Comparison of ENCODE assay signal across 28 cellular contexts in the genomic region with DNA sequence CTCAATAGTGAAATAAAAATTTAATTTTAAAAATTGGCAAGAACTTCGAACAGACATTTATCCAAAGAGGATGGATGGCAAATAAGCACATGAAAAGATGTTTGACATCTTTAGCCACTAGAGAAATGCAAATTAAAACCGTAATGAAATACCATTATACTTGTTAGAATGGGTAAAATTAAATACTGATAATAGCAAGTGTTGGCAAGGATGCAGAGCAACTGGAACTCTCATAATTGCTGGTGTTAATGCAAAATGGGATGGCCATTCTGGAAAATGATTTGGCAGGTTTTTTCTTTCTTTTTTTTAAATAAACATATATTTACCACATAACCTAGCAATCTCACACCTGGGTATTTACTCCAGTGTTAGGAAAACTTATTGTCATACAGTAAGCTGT. TPM values are rescaled to one million over a fixed set of nuclear protein-coding genes. Genes with fewer than 3 reads are reported as not detected.
A peak's percentile ranks its signal among the peaks of the same experiment; 100 is the strongest.
DNase-seq lines count a peak whose midpoint lies in the region; ATAC-seq, FAIRE-seq and TF ChIP-seq lines count a peak whose summit lies in the region.
"Had no signal": no experiment of that assay in that cellular context is flagged by ENCODE, and none has a peak within 500 bp of the region (broad histone marks: within the 10 kb centered on the region; RNA-seq: fewer than 3 reads in every experiment).

No MANE protein-coding gene starts in this region.

- H3K27me3 Mint-ChIP-seq in CD4-positive, alpha-beta T cell = no peaks in the 10 kb centered on the region
- H3K27me3 Mint-ChIP-seq in memory B cell = no peaks in the 10 kb centered on the region
- H3K27me3 Mint-ChIP-seq: CD4-positive, alpha-beta memory T cell had no signal

- no peak overlapping the region for H2AK5ac ChIP-seq in H1 (ENCODE audit: low read depth, low read length)

- no peak overlapping the region for H3K9ac ChIP-seq in HepG2 (ENCODE audit: insufficient read depth, low read depth, low read length)
- no peak overlapping the region for H3K9ac ChIP-seq in H1 (replicated peaks in 1 of 4; ENCODE audit: extremely low read depth in 1 of 4, low read depth in 3 of 4, low read length in 3 of 4)
- H3K9ac ChIP-seq: BLaER1 had no signal

- H2BK12ac ChIP-seq in H1 (ENCODE audit: low read depth, low read length) = no peak overlapping the region

- H3K56ac ChIP-seq in H1 (replicated peaks; ENCODE audit: insufficient read length, low read depth, low read length) = no peak overlapping the region

- peak overlapping the region; percentile 56 for H3K27ac Mint-ChIP-seq in CD4-positive, alpha-beta T cell
- peak overlapping the region; percentile 9 for H3K27ac Mint-ChIP-seq in memory B cell
- H3K27ac Mint-ChIP-seq: CD14-positive monocyte had no signal

- peaks cover 5% of the 10 kb centered on the region for H3K9me3 Mint-ChIP-seq in CD4-positive, alpha-beta T cell
- H3K9me3 Mint-ChIP-seq in memory B cell = no peaks in the 10 kb centered on the region

- H3K14ac ChIP-seq in H1 (ENCODE audit: insufficient read length) = no peak overlapping the region

- H3K4me3 Mint-ChIP-seq in CD4-positive, alpha-beta T cell = no peak overlapping the region
- no peak overlapping the region for H3K4me3 Mint-ChIP-seq in memory B cell
- H3K4me3 Mint-ChIP-seq: CD14-positive monocyte; CD4-positive, alpha-beta memory T cell; CD8-positive, alpha-beta memory T cell had no signal

- H2BK20ac ChIP-seq in H1 (ENCODE audit: low read length) = no peak overlapping the region

- DNase-seq in HepG2 (ENCODE audit: low spot score) (no peak), right lobe of liver (no peak), H1 (ENCODE audit: low read depth in 1 of 2, low spot score in 2 of 2) (no peak), memory B cell (ENCODE audit: low spot score in 2 of 2) (no peak), SIG-M5 treated with dmso at 0.1 percent for 504 hours (lab: John Stamatoyannopoulos, UW; ENCODE audit: unreplicated experiment) (no peak), breast epithelium (ENCODE audit: low spot score in 2 of 2) (no peak), activated T-cell treated with anti-CD3 and anti-CD28 coated beads for 4 hours (no peak)
- no peak for DNase-seq in CD4-positive, alpha-beta T cell
- DNase-seq: ACHN; BE2C; C1 segment of cervical spinal cord; CD4-positive, alpha-beta memory T cell; CD8-positive, alpha-beta memory T cell; COR-L47; DMS 273 treated with DMSO at 0.1 percent for 48 hours; DMS153; DMS53; DMS79; DND-41; EL; GDM1 had no signal

- H3K4me2 ChIP-seq in HepG2 (ENCODE audit: low read depth, low read length) = no peak overlapping the region
- H3K4me2 ChIP-seq in H1 (ENCODE audit: insufficient read depth in 1 of 2, low read depth in 2 of 2, low read length in 2 of 2) = no peak overlapping the region
- H3K4me2 ChIP-seq: BLaER1 had no signal

- no peak overlapping the region for H3K4me3 ChIP-seq in HepG2 (replicated peaks in 1 of 3; ENCODE audit: insufficient read depth in 1 of 3, low read depth in 2 of 3, low read length in 3 of 3)
- H3K4me3 ChIP-seq in right lobe of liver = no peak overlapping the region
- H3K4me3 ChIP-seq in H1 (ENCODE audit: extremely low read depth in 1 of 4, insufficient read depth in 2 of 4, low read depth in 3 of 4, low read length in 4 of 4) = no peak overlapping the region
- no peak overlapping the region for H3K4me3 ChIP-seq in breast epithelium
- H3K4me3 ChIP-seq: BLaER1, GM12878 had no signal

- no TSS peak for BruUV-seq in HepG2 (replicated peaks; lab: Mats Ljungman, UMichigan)

- H4K8ac ChIP-seq in H1 (ENCODE audit: extremely low read depth, insufficient read depth, low read length) = no peak overlapping the region

- H3K4ac ChIP-seq in H1 (replicated peaks; ENCODE audit: insufficient read length, low read depth, low read length) = no peak overlapping the region

- POLR2A ChIA-PET in HepG2 (lab: Yijun Ruan, JAX) (no interaction called here), H1 (lab: Charles Lee; ENCODE audit: partially characterized antibody) (no interaction called here)
- POLR2A ChIA-PET in CD4-positive, alpha-beta T cell (lab: Charles Lee) = no interaction called here

- intact Hi-C loops in HepG2 (cut with micrococcal nuclease; ENCODE audit: unreplicated experiment) = no loop called here
- intact Hi-C loops in right lobe of liver (cut with DNase I) = no loop called here
- intact Hi-C loops in CD4-positive, alpha-beta T cell (cut with DNase I, micrococcal nuclease) = no loop called here
- intact Hi-C loops in breast epithelium (cut with DNase I; ENCODE audit: low total_unique reads) = no loop called here

- H3K23ac ChIP-seq in H1 (ENCODE audit: insufficient read length) = no peak overlapping the region

- H4K5ac ChIP-seq in H1 (ENCODE audit: insufficient read length, low read depth, low read length) = no peak overlapping the region

- H2AFZ ChIP-seq in HepG2 (ENCODE audit: low read length) (no peak overlapping the region), H1 (ENCODE audit: low read length) (no peak overlapping the region)

- in situ Hi-C loops in HepG2 (cut with HindIII; ENCODE audit: extremely low pct_ligation_motif_present, low pct_unique_long_range_greater_than_20kb) = no loop called here

- WGBS in HepG2 (ENCODE audit: low lambda C conversion rate) = 21% methylated on average over 2 of the region's 2 CpGs
- 92% methylated on average over 2 of the region's 2 CpGs for WGBS in right lobe of liver (ENCODE audit: insufficient coverage, low coverage, low lambda C conversion rate, missing lambda C conversion rate)
- WGBS in H1 (ENCODE audit: extremely low coverage in 1 of 2, insufficient coverage in 1 of 2, insufficient read length in 1 of 2, insufficient replicate concordance in 2 of 2, low coverage in 1 of 2, low lambda C conversion rate in 2 of 2, missing lambda C conversion rate in 1 of 2), 2 experiments = 90% methylated on average over 2 of the region's 2 CpGs; no CpG with 5 or more reads in 1 of the 2 experiments

- H3K79me1 ChIP-seq in H1 (ENCODE audit: low read depth, low read length) = no peaks in the 10 kb centered on the region

- no peaks in the 10 kb centered on the region for H3K23me2 ChIP-seq in H1 (ENCODE audit: low read depth, low read length)

- no peak overlapping the region for H4K91ac ChIP-seq in H1 (replicated peaks; ENCODE audit: insufficient read length, low read length)

- H3K4me1 ChIP-seq in HepG2 (ENCODE audit: insufficient read depth, low read length) = no peaks in the 10 kb centered on the region
- H3K4me1 ChIP-seq in right lobe of liver = no peaks in the 10 kb centered on the region
- peaks cover 7 to 11% (median 10%) of the 10 kb centered on the region in 4 experiments; a peak in 6 of 7 replicates for H3K4me1 ChIP-seq in H1 (replicated peaks in 1 of 4; ENCODE audit: control insufficient read depth in 3 of 4, insufficient read depth in 4 of 4, low read length in 3 of 4)
- no peaks in the 10 kb centered on the region for H3K4me1 ChIP-seq in breast epithelium
- H3K4me1 ChIP-seq: BE2C had no signal

- FAIRE-seq in HepG2 (lab: Jason Lieb, UNC) (no peak), H1 (lab: Jason Lieb, UNC) (no peak)
- FAIRE-seq: GM12878, GM12892, GM19239 had no signal

- H2BK5ac ChIP-seq in H1 (ENCODE audit: low read depth, low read length) = no peak overlapping the region

- TF ChIP-seq EP300 in HepG2 (IDR thresholded peaks at IDR 0.05; ENCODE audit: low read depth in 2 of 2, low read length in 2 of 2) (no peak), HepG2 (CRISPR knock-in tag; IDR thresholded peaks at IDR 0.05; ENCODE audit: borderline replicate concordance) (no peak), H1 (IDR thresholded peaks at IDR 0.05; ENCODE audit: borderline replicate concordance in 1 of 2, low read depth in 2 of 2, low read length in 2 of 2) (no peak)

- H3K36me3 Mint-ChIP-seq in CD4-positive, alpha-beta T cell (ENCODE audit: low read depth) = peaks cover 13% of the 10 kb centered on the region
- H3K36me3 Mint-ChIP-seq in memory B cell = peaks cover 6% of the 10 kb centered on the region

- H3K27ac ChIP-seq in HepG2 (ENCODE audit: extremely low read length, insufficient read depth, low read length) (no peak overlapping the region), right lobe of liver (no peak overlapping the region), H1 (ENCODE audit: low read depth, low read length) (no peak overlapping the region), breast epithelium (no peak overlapping the region)
- no peak overlapping the region for H3K27ac ChIP-seq in CD4-positive, alpha-beta T cell (ENCODE audit: low read depth, low read length)
- H3K27ac ChIP-seq: 22Rv1, BLaER1 had no signal

- CTCF ChIA-PET in HepG2 (lab: Yijun Ruan, JAX; ENCODE audit: low intra/inter-chr PET ratio, low total read pairs) = no interaction called here
- CTCF ChIA-PET in CD4-positive, alpha-beta T cell (lab: Charles Lee) = no interaction called here
- CTCF ChIA-PET in H1 (lab: Charles Lee; ENCODE audit: partially characterized antibody) = interaction anchor here (1.4 kb wide), 1 partner anchor 30 kb away, joined by 3 read pairs; no protein-coding TSS in a partner anchor

- H3K27me3 ChIP-seq in HepG2 (ENCODE audit: control insufficient read depth in 1 of 2, insufficient read depth in 2 of 2, low read length in 2 of 2) (no peaks in the 10 kb centered on the region), right lobe of liver (no peaks in the 10 kb centered on the region), H1 (replicated peaks in 1 of 4; ENCODE audit: control insufficient read depth in 3 of 4, extremely low read depth in 1 of 4, insufficient read depth in 3 of 4, low read length in 3 of 4) (no peaks in the 10 kb centered on the region), breast epithelium (no peaks in the 10 kb centered on the region)
- H3K27me3 ChIP-seq in CD4-positive, alpha-beta T cell (ENCODE audit: control insufficient read depth, insufficient read depth, low read length) = no peaks in the 10 kb centered on the region
- H3K27me3 ChIP-seq: BE2C, BLaER1 had no signal

- no peak overlapping the region for H3K18ac ChIP-seq in H1 (ENCODE audit: extremely low read depth, low read length)

- H3K9me3 ChIP-seq in HepG2 (ENCODE audit: low read length) (no peaks in the 10 kb centered on the region), right lobe of liver (no peaks in the 10 kb centered on the region), H1 (ENCODE audit: insufficient read depth in 2 of 2, low read depth in 1 of 2, low read length in 1 of 2) (peaks cover 0 to 9% of the 10 kb centered on the region in 2 experiments; a peak in 1 of 4 replicates), breast epithelium (no peaks in the 10 kb centered on the region)
- no peaks in the 10 kb centered on the region for H3K9me3 ChIP-seq in CD4-positive, alpha-beta T cell (ENCODE audit: control insufficient read depth, low read length)
- H3K9me3 ChIP-seq: BE2C had no signal

- TF ChIP-seq RAD21 in HepG2 (CRISPR knock-in tag; IDR thresholded peaks at IDR 0.05) = no peak
- no peak for TF ChIP-seq RAD21 in H1 (IDR thresholded peaks at IDR 0.05 in 1 of 2, conservative IDR thresholded peaks at IDR 0.05 in 1 of 2; ENCODE audit: low read depth in 2 of 2, low read length in 2 of 2)

- no peaks in the 10 kb centered on the region for H3K79me2 ChIP-seq in HepG2 (ENCODE audit: insufficient read depth, low read length)
- no peaks in the 10 kb centered on the region for H3K79me2 ChIP-seq in H1 (ENCODE audit: control insufficient read depth in 1 of 2, insufficient read depth in 2 of 2, low read length in 2 of 2)

- TF ChIP-seq POLR2A in HepG2 (IDR thresholded peaks at IDR 0.05; ENCODE audit: insufficient read depth in 1 of 2, low read depth in 2 of 2, low read length in 2 of 2) (no peak), right lobe of liver (IDR thresholded peaks at IDR 0.05) (no peak), H1 (IDR thresholded peaks at IDR 0.05; ENCODE audit: control extremely low read depth in 1 of 2, low read depth in 2 of 2, low read length in 2 of 2) (no peak), breast epithelium (IDR thresholded peaks at IDR 0.05) (no peak)

- TF ChIP-seq CTCF in HepG2 (CRISPR knock-in tag; IDR thresholded peaks at IDR 0.05) = no peak
- no peak for TF ChIP-seq CTCF in right lobe of liver (IDR thresholded peaks at IDR 0.05)
- TF ChIP-seq CTCF in CD4-positive, alpha-beta T cell (IDR thresholded peaks at IDR 0.05) = no peak
- no peak for TF ChIP-seq CTCF in H1 (IDR thresholded peaks at IDR 0.05; ENCODE audit: control extremely low read depth in 1 of 3, insufficient read depth in 1 of 3, low read depth in 1 of 3, low read length in 3 of 3)
- TF ChIP-seq CTCF in breast epithelium (IDR thresholded peaks at IDR 0.05) = no peak

- H2BK15ac ChIP-seq in H1 (ENCODE audit: low read length) = no peak overlapping the region

- H4K20me1 ChIP-seq in HepG2 (ENCODE audit: insufficient read depth, low read length) (no peaks in the 10 kb centered on the region), H1 (replicated peaks in 1 of 2; ENCODE audit: control insufficient read depth in 1 of 2, insufficient read depth in 2 of 2, low read length in 2 of 2) (no peaks in the 10 kb centered on the region)

- H2BK120ac ChIP-seq in H1 (replicated peaks; ENCODE audit: low read depth, low read length) = no peak overlapping the region

- H3K36me3 ChIP-seq in HepG2 (replicated peaks in 1 of 2; ENCODE audit: control insufficient read depth in 1 of 2, insufficient read depth in 2 of 2, low read length in 2 of 2) = no peaks in the 10 kb centered on the region
- no peaks in the 10 kb centered on the region for H3K36me3 ChIP-seq in right lobe of liver
- no peaks in the 10 kb centered on the region for H3K36me3 ChIP-seq in H1 (ENCODE audit: control insufficient read depth in 2 of 4, insufficient read depth in 4 of 4, low read length in 3 of 4)
- no peaks in the 10 kb centered on the region for H3K36me3 ChIP-seq in breast epithelium
- H3K36me3 ChIP-seq: BE2C, BLaER1 had no signal

- ATAC-seq in HepG2 (no peak), right lobe of liver (no peak), memory B cell (ENCODE audit: low read depth) (no peak)
- no peak for ATAC-seq in CD4-positive, alpha-beta T cell (ENCODE audit: poor library complexity)
- ATAC-seq: GM12878 had no signal

- peaks cover 79% of the 10 kb centered on the region for H3K4me1 Mint-ChIP-seq in CD4-positive, alpha-beta T cell (ENCODE audit: low read depth)
- peaks cover 24% of the 10 kb centered on the region for H3K4me1 Mint-ChIP-seq in memory B cell
- H3K4me1 Mint-ChIP-seq: CD14-positive monocyte had no signal

RNA-seq across cellular contexts. Expression of gene HERC3, which starts 51.7 kb away (rescaled TPM):
- 3.8 and 6.7 TPM in 2 replicates for total RNA-seq in HepG2 (2016; rRNA removed; fragmentation: Illumina TruSeq; extraction: Trizol)
- total RNA-seq in HepG2 (2016; cell fraction: cytosol; rRNA removed; fragmentation: Illumina TruSeq; extraction: Trizol; ENCODE audit: low read depth) = 0.81 and 1.2 TPM in 2 replicates
- total RNA-seq in HepG2 (2016; cell fraction: insoluble cytoplasmic fraction; rRNA removed; fragmentation: Illumina TruSeq; extraction: Trizol) = 4.1 and 5.9 TPM in 2 replicates
- total RNA-seq in HepG2 (2016; cell fraction: membrane; rRNA removed; fragmentation: Illumina TruSeq; extraction: Trizol) = 1.00 and 1.6 TPM in 2 replicates
- total RNA-seq in HepG2 (2016; cell fraction: nucleus; rRNA removed; fragmentation: Illumina TruSeq; extraction: Trizol) = 7.4 and 9.5 TPM in 2 replicates
- polyA plus RNA-seq in HepG2 (2011; rRNA removed) = 6.2 and 6.3 TPM in 2 replicates
- 3.8 and 4.9 TPM in 2 replicates for polyA plus RNA-seq in HepG2 (2011; cell fraction: cytosol; rRNA removed)
- 8.0 and 10.5 TPM in 2 replicates for polyA plus RNA-seq in HepG2 (2011; cell fraction: nucleus; rRNA removed)
- 6.4 and 7.6 TPM in 2 replicates for polyA plus RNA-seq in HepG2 (2012)
- 0.03 and 0.10 TPM in 2 replicates for polyA plus RNA-seq in HepG2 (2016; cell fraction: cytosol; fragmentation: Illumina TruSeq; extraction: Trizol; ENCODE audit: low read depth)
- polyA plus RNA-seq in HepG2 (2016; cell fraction: insoluble cytoplasmic fraction; fragmentation: Illumina TruSeq; extraction: Trizol; ENCODE audit: low read depth) = 4.7 and 5.0 TPM in 2 replicates
- polyA plus RNA-seq in HepG2 (2016; cell fraction: membrane; fragmentation: Illumina TruSeq; extraction: Trizol; ENCODE audit: low read depth) = 0.27 and 0.36 TPM in 2 replicates
- 3.5 and 3.7 TPM in 2 replicates for polyA plus RNA-seq in HepG2 (2016; cell fraction: nucleus; fragmentation: Illumina TruSeq; extraction: Trizol; ENCODE audit: insufficient read depth, low read depth)
- 14.8 and 17.3 TPM in 2 replicates for polyA minus RNA-seq in HepG2 (2011; rRNA and poly(A)+ RNA removed; ENCODE audit: low replicate concordance)
- polyA minus RNA-seq in HepG2 (2011; cell fraction: cytosol; rRNA and poly(A)+ RNA removed) = 5.1 and 5.4 TPM in 2 replicates
- 30.5 and 33.1 TPM in 2 replicates for polyA minus RNA-seq in HepG2 (2011; cell fraction: nucleus; rRNA and poly(A)+ RNA removed)
- total RNA-seq in right lobe of liver = 10 to 100 TPM in 4 of 6 experiments, 1 to 10 TPM in 2; 7.2 to 15.3 (median 10.9) TPM
- total RNA-seq in CD4-positive, alpha-beta T cell = 10 to 100 TPM; 63.1 to 66.4 TPM
- 4.3 and 5.7 TPM in 2 replicates for total RNA-seq in H1 (2021; fragmentation: NEBNext Ultra II Directional; extraction: Animal tissue kit (Norgen Biotek cat#: 25700))
- polyA plus RNA-seq in H1 (2011; rRNA removed) = 1.1 and 1.4 TPM in 2 replicates
- 1.4 TPM for polyA plus RNA-seq in H1 (2011; cell fraction: cytosol; rRNA removed)
- polyA plus RNA-seq in H1 (2011; cell fraction: nucleus; rRNA removed) = 2.0 TPM
- 1.2 to 2.4 TPM (median 1.7 TPM) in 4 replicates for polyA plus RNA-seq in H1 (2012, experiment 1 of 2)
- polyA plus RNA-seq in H1 (2012, experiment 2 of 2) = 0.14 TPM
- polyA plus RNA-seq in H1 (2013, experiment 1 of 2) = 2.1 TPM
- polyA plus RNA-seq in H1 (2013, experiment 2 of 2) = 1.7 TPM
- polyA minus RNA-seq in H1 (2011; rRNA and poly(A)+ RNA removed) = 5.4 and 6.0 TPM in 2 replicates
- polyA minus RNA-seq in H1 (2011; cell fraction: cytosol; rRNA and poly(A)+ RNA removed) = 1.3 TPM
- 7.5 TPM for polyA minus RNA-seq in H1 (2011; cell fraction: nucleus; rRNA and poly(A)+ RNA removed)
- total RNA-seq in breast epithelium = 10 to 100 TPM; 34.1 to 60.9 (median 35.4) TPM

RNA-seq across cellular contexts. Expression of gene NAP1L5, which starts 53.7 kb away (rescaled TPM):
- total RNA-seq in HepG2 (2016; rRNA removed; fragmentation: Illumina TruSeq; extraction: Trizol) (1.6 and 2.2 TPM in 2 replicates), right lobe of liver (1 to 10 TPM; 1.8 to 5.7 (median 3.0) TPM), breast epithelium (10 to 100 TPM in 1 of 3 donors, 1 to 10 TPM in 2; 5.9 to 10.5 (median 7.0) TPM)
- total RNA-seq in HepG2 (2016; cell fraction: cytosol; rRNA removed; fragmentation: Illumina TruSeq; extraction: Trizol; ENCODE audit: low read depth) = 0.10 and 0.26 TPM in 2 replicates
- total RNA-seq in HepG2 (2016; cell fraction: insoluble cytoplasmic fraction; rRNA removed; fragmentation: Illumina TruSeq; extraction: Trizol) = 1.6 and 2.0 TPM in 2 replicates
- total RNA-seq in HepG2 (2016; cell fraction: membrane; rRNA removed; fragmentation: Illumina TruSeq; extraction: Trizol) = 0.93 and 0.96 TPM in 2 replicates
- total RNA-seq in HepG2 (2016; cell fraction: nucleus; rRNA removed; fragmentation: Illumina TruSeq; extraction: Trizol) = 0.56 and 0.59 TPM in 2 replicates
- polyA plus RNA-seq in HepG2 (2011; rRNA removed) (0.84 and 1.3 TPM in 2 replicates), H1 (2011; rRNA removed) (0.82 and 1.3 TPM in 2 replicates)
- polyA plus RNA-seq in HepG2 (2011; cell fraction: cytosol; rRNA removed) = 0.63 and 1.1 TPM in 2 replicates
- 0.40 TPM in 1 of 2 replicates, not detected in the other for polyA plus RNA-seq in HepG2 (2011; cell fraction: nucleus; rRNA removed)
- polyA plus RNA-seq in HepG2 (2012) = 2.0 TPM in 2 replicates
- polyA plus RNA-seq in HepG2 (2016; cell fraction: cytosol; fragmentation: Illumina TruSeq; extraction: Trizol; ENCODE audit: low read depth) = 0.28 and 0.31 TPM in 2 replicates
- 3.4 and 4.3 TPM in 2 replicates for polyA plus RNA-seq in HepG2 (2016; cell fraction: insoluble cytoplasmic fraction; fragmentation: Illumina TruSeq; extraction: Trizol; ENCODE audit: low read depth)
- 0.58 and 0.73 TPM in 2 replicates for polyA plus RNA-seq in HepG2 (2016; cell fraction: membrane; fragmentation: Illumina TruSeq; extraction: Trizol; ENCODE audit: low read depth)
- 1.4 and 1.7 TPM in 2 replicates for polyA plus RNA-seq in HepG2 (2016; cell fraction: nucleus; fragmentation: Illumina TruSeq; extraction: Trizol; ENCODE audit: insufficient read depth, low read depth)
- polyA minus RNA-seq in HepG2 (2011; rRNA and poly(A)+ RNA removed; ENCODE audit: low replicate concordance) = 0.16 TPM in 1 of 2 replicates, not detected in the other
- 0.44 and 0.49 TPM in 2 replicates for polyA minus RNA-seq in HepG2 (2011; cell fraction: cytosol; rRNA and poly(A)+ RNA removed)
- polyA minus RNA-seq in HepG2 (2011; cell fraction: nucleus; rRNA and poly(A)+ RNA removed) = 0.52 and 0.87 TPM in 2 replicates
- total RNA-seq in CD4-positive, alpha-beta T cell = 10 to 100 TPM; 17.3 to 17.9 TPM
- total RNA-seq in H1 (2021; fragmentation: NEBNext Ultra II Directional; extraction: Animal tissue kit (Norgen Biotek cat#: 25700)) = 2.4 and 2.7 TPM in 2 replicates
- 2.5 TPM for polyA plus RNA-seq in H1 (2011; cell fraction: cytosol; rRNA removed)
- 0.40 TPM for polyA plus RNA-seq in H1 (2011; cell fraction: nucleus; rRNA removed)
- polyA plus RNA-seq in H1 (2012, experiment 1 of 2) = 1.5 to 2.4 TPM (median 2.2 TPM) in 4 replicates
- 0.30 TPM for polyA plus RNA-seq in H1 (2012, experiment 2 of 2)
- polyA plus RNA-seq in H1 (2013, experiment 1 of 2) = 1.6 TPM
- polyA plus RNA-seq in H1 (2013, experiment 2 of 2) = 1.9 TPM
- polyA minus RNA-seq in H1 (2011; rRNA and poly(A)+ RNA removed) = 0.82 and 0.95 TPM in 2 replicates
- 0.59 TPM for polyA minus RNA-seq in H1 (2011; cell fraction: cytosol; rRNA and poly(A)+ RNA removed)
- polyA minus RNA-seq in H1 (2011; cell fraction: nucleus; rRNA and poly(A)+ RNA removed) = 0.40 TPM
- total RNA-seq: A673 had no signal

Comparison
In these comparisons a context has a peak if more than half of its experiments do, and no peak if none do; other contexts are left out.
1. Of the 41 proteins assayed by ChIP-seq in both HepG2 and H1: peak only in HepG2: none; only in H1: KDM1A; in both: none; in neither: 40.